ENCODE assay signal across 1 cellular context in genomic region chr18:24380163-24380747, GRCh38.
TF ChIP-seq lines count a peak whose summit lies in the region.

No MANE protein-coding gene starts in this region.

TF ChIP-seq in H1, 55 proteins besides CTCF, POLR2A, EP300 and RAD21:
- TF ChIP-seq MAFK (IDR thresholded peaks at IDR 0.05; ENCODE audit: low read depth, low read length) (no peak), CTBP2 (IDR thresholded peaks at IDR 0.05; ENCODE audit: borderline replicate concordance, insufficient read depth, insufficient read length, low read length) (no peak), RFX5 (IDR thresholded peaks at IDR 0.05; ENCODE audit: borderline replicate concordance, low read depth, low read length) (no peak), CREB1 (IDR thresholded peaks at IDR 0.05) (no peak), SIRT6 (IDR thresholded peaks at IDR 0.05; ENCODE audit: low read length) (no peak), TEAD4 (IDR thresholded peaks at IDR 0.05; ENCODE audit: low read depth, low read length) (no peak), NANOG (IDR thresholded peaks at IDR 0.05; ENCODE audit: insufficient read depth, low read depth, low read length, poor library complexity, severe bottlenecking) (no peak)
TF ChIP-seq in H1: peak in this region for 0.
